ENCODE assay signal across 9 cellular contexts in genomic region chr18:58639751-58640427, GRCh38. TPM values are rescaled to one million over a fixed set of nuclear protein-coding genes. Genes with fewer than 3 reads are reported as not detected.
A peak's percentile ranks its signal among the peaks of the same experiment; 100 is the strongest.
DNase-seq lines count a peak whose midpoint lies in the region; ATAC-seq, FAIRE-seq and TF ChIP-seq lines count a peak whose summit lies in the region.
"Had no signal": no experiment of that assay in that cellular context is flagged by ENCODE, and none has a peak within 500 bp of the region (broad histone marks: within the 10 kb centered on the region; RNA-seq: fewer than 3 reads in every experiment).

No MANE protein-coding gene starts in this region.

- peak; percentile 76 for FAIRE-seq in RCC 7860 (lab: Jason Lieb, UNC)
- FAIRE-seq: G401.6 had no signal

- no peaks in the 10 kb centered on the region for H3K27me3 Mint-ChIP-seq in CD4-positive, CD25-positive, alpha-beta regulatory T cell

- H3K27ac Mint-ChIP-seq in CD4-positive, CD25-positive, alpha-beta regulatory T cell = peak overlapping the region in 1 of 3 donors; percentile 46

- peak in 2 of 3 donors; percentile 17 to 41 for DNase-seq in CD4-positive, CD25-positive, alpha-beta regulatory T cell
- DNase-seq in RCC 7860 (ENCODE audit: low spot score) (no peak), NCI-H128 (lab: John Stamatoyannopoulos, UW; ENCODE audit: unreplicated experiment) (no peak), colonic mucosa (no peak), pons (ENCODE audit: low spot score) (no peak)

- TF ChIP-seq CTCF in HEK293 (tag by site-specific recombination; IDR thresholded peaks at IDR 0.05) (no peak), colonic mucosa (IDR thresholded peaks at IDR 0.05) (no peak)

- H3K9ac ChIP-seq in iPS-20b (ENCODE audit: low read depth, low read length) = peak overlapping the region; percentile 44; the same call in 1 of the 2 replicates
- no peak overlapping the region for H3K9ac ChIP-seq in colonic mucosa (ENCODE audit: low read depth in 2 of 2, low read length in 2 of 2)

- H3K4me1 Mint-ChIP-seq in CD4-positive, CD25-positive, alpha-beta regulatory T cell = peaks cover 12 to 18% (median 16%) of the 10 kb centered on the region in 4 donors

- peak overlapping the region; percentile 44 for H3K27ac ChIP-seq in CD4-positive, CD25-positive, alpha-beta regulatory T cell (ENCODE audit: insufficient read depth, low read length, poor library complexity, severe bottlenecking)
- H3K27ac ChIP-seq in HEK293 (ENCODE audit: extremely low read depth, low read depth, low read length) (peak overlapping the region; percentile 62; the same call in 1 of the 2 replicates), iPS-20b (ENCODE audit: low read length) (peak overlapping the region; percentile 59), colonic mucosa (no peak overlapping the region)

- intact Hi-C loops in colonic mucosa (cut with DNase I) = no loop called here

- no peaks in the 10 kb centered on the region for H3K27me3 ChIP-seq in CD4-positive, CD25-positive, alpha-beta regulatory T cell (ENCODE audit: control insufficient read depth, insufficient read depth, low read length)
- no peaks in the 10 kb centered on the region for H3K27me3 ChIP-seq in iPS-20b (ENCODE audit: insufficient read depth, low read length)
- no peaks in the 10 kb centered on the region for H3K27me3 ChIP-seq in colonic mucosa

- H3K4me3 Mint-ChIP-seq in CD4-positive, CD25-positive, alpha-beta regulatory T cell = peak overlapping the region in 2 of 4 donors; percentile 1 to 24

- CTCF ChIA-PET in HEK293 (lab: Yijun Ruan, JAX) = interaction anchor here (1.2 kb wide), 1 partner anchor 124 kb away, joined by 4 read pairs; no protein-coding TSS in a partner anchor

- no peaks in the 10 kb centered on the region for H3K36me3 Mint-ChIP-seq in CD4-positive, CD25-positive, alpha-beta regulatory T cell

- peaks cover 19% of the 10 kb centered on the region for H3K4me1 ChIP-seq in CD4-positive, CD25-positive, alpha-beta regulatory T cell (ENCODE audit: control insufficient read depth, insufficient read depth, low read length, poor library complexity, severe bottlenecking)
- H3K4me1 ChIP-seq in HEK293 (ENCODE audit: control insufficient read depth, insufficient read depth, low read length) (peaks cover 17% of the 10 kb centered on the region), iPS-20b (ENCODE audit: insufficient read depth, low read length) (peaks cover 31% of the 10 kb centered on the region), colonic mucosa (no peaks in the 10 kb centered on the region)

- peak overlapping the region; percentile 49 for H3K4me3 ChIP-seq in CD4-positive, CD25-positive, alpha-beta regulatory T cell (ENCODE audit: low read depth, low read length)
- H3K4me3 ChIP-seq in HEK293 (ENCODE audit: low read depth, low read length) = no peak overlapping the region
- H3K4me3 ChIP-seq in iPS-20b (ENCODE audit: low read length) = peak overlapping the region; percentile 42
- no peak overlapping the region for H3K4me3 ChIP-seq in colonic mucosa

- ATAC-seq in CD4-positive, CD25-positive, alpha-beta regulatory T cell (ENCODE audit: low read depth in 2 of 2) = peak; percentile 43 to 63
- no peak for ATAC-seq in GM21717 (IDR thresholded peaks at IDR 0.05; ENCODE audit: unreplicated experiment)

- POLR2A ChIA-PET in HEK293 (lab: Yijun Ruan, JAX) = no interaction called here

- H3K9me3 ChIP-seq in CD4-positive, CD25-positive, alpha-beta regulatory T cell (ENCODE audit: control insufficient read depth in 2 of 2, low read length in 2 of 2) = no peaks in the 10 kb centered on the region
- H3K9me3 ChIP-seq in HEK293 (ENCODE audit: control insufficient read depth, insufficient read depth, low read depth, low read length) = no peaks in the 10 kb centered on the region
- H3K9me3 ChIP-seq in iPS-20b (ENCODE audit: insufficient read depth, low read depth, low read length) = no peaks in the 10 kb centered on the region
- no peaks in the 10 kb centered on the region for H3K9me3 ChIP-seq in colonic mucosa

- H3K36me3 ChIP-seq in CD4-positive, CD25-positive, alpha-beta regulatory T cell (ENCODE audit: control insufficient read depth, insufficient read depth, low read length) = no peaks in the 10 kb centered on the region
- H3K36me3 ChIP-seq in HEK293 (ENCODE audit: control insufficient read depth in 2 of 2, insufficient read depth in 1 of 2, low read length in 2 of 2) (no peaks in the 10 kb centered on the region), iPS-20b (ENCODE audit: insufficient read depth, low read depth, low read length) (no peaks in the 10 kb centered on the region), colonic mucosa (no peaks in the 10 kb centered on the region)

- H3K9me3 Mint-ChIP-seq in CD4-positive, CD25-positive, alpha-beta regulatory T cell = peaks cover 0 to 2% (median 0%) of the 10 kb centered on the region in 7 donors

TF ChIP-seq in HEK293, 187 proteins besides CTCF, POLR2A, EP300 and RAD21 (continues in another document):
- TF ChIP-seq ZNF335 (tag by site-specific recombination; conservative IDR thresholded peaks at IDR 0.05) = peak; percentile 36; the same call in 1 of the 2 replicates
- no peak for TF ChIP-seq ZSCAN16 (tag by site-specific recombination; IDR thresholded peaks at IDR 0.05)
- TF ChIP-seq KLF7 (tag by site-specific recombination; IDR thresholded peaks at IDR 0.05; ENCODE audit: borderline replicate concordance) = no peak
- no peak for TF ChIP-seq ZNF501 (tag by site-specific recombination; IDR thresholded peaks at IDR 0.05)
- peak; percentile 52 for TF ChIP-seq SCRT2 (tag by site-specific recombination; IDR thresholded peaks at IDR 0.05)
- peak; percentile 40; the same call in 1 of the 2 replicates for TF ChIP-seq ZNF558 (tag by site-specific recombination; IDR thresholded peaks at IDR 0.05)
- no peak for TF ChIP-seq ZNF184 (tag by site-specific recombination; IDR thresholded peaks at IDR 0.05)
- peak; percentile 73 for TF ChIP-seq TSHZ1 (tag by site-specific recombination; IDR thresholded peaks at IDR 0.05; ENCODE audit: borderline replicate concordance)
- TF ChIP-seq ZNF561 (tag by site-specific recombination; IDR thresholded peaks at IDR 0.05; ENCODE audit: borderline replicate concordance) = 0 out of 2 replicates have a peak, but pooled peaks have one; percentile 45
- TF ChIP-seq REST (tag by site-specific recombination; IDR thresholded peaks at IDR 0.05) = no peak

RNA-seq across cellular contexts. Expression of gene ALPK2, which starts 11.0 kb away (rescaled TPM):
- total RNA-seq in CD4-positive, CD25-positive, alpha-beta regulatory T cell = 0.25 TPM
- polyA plus RNA-seq in CD4-positive, CD25-positive, alpha-beta regulatory T cell = not detected
- total RNA-seq in colonic mucosa = under 1 TPM; 0.15 to 0.29 TPM

RNA-seq across cellular contexts. Expression of gene MALT1, which starts 31.4 kb away (rescaled TPM):
- 99.0 TPM for total RNA-seq in CD4-positive, CD25-positive, alpha-beta regulatory T cell
- polyA plus RNA-seq in CD4-positive, CD25-positive, alpha-beta regulatory T cell = 10 to 100 TPM; 39.4 to 49.1 (median 45.1) TPM
- total RNA-seq in colonic mucosa = 10 to 100 TPM; 22.1 to 30.9 TPM

Comparison
In these comparisons a context has a peak if more than half of its experiments do, and no peak if none do; other contexts are left out.
1. DNase-seq: peak in CD4-positive, CD25-positive, alpha-beta regulatory T cell (2 of 3); none in RCC 7860 (single experiment), NCI-H128 (single experiment), colonic mucosa (single experiment) and pons (single experiment).
2. H3K4me3 ChIP-seq: peak in CD4-positive, CD25-positive, alpha-beta regulatory T cell (single experiment) and iPS-20b (single experiment); none in HEK293 (single experiment) and colonic mucosa (single experiment).